8 cellular contexts compared by ENCODE assay signal in the genomic region with DNA sequence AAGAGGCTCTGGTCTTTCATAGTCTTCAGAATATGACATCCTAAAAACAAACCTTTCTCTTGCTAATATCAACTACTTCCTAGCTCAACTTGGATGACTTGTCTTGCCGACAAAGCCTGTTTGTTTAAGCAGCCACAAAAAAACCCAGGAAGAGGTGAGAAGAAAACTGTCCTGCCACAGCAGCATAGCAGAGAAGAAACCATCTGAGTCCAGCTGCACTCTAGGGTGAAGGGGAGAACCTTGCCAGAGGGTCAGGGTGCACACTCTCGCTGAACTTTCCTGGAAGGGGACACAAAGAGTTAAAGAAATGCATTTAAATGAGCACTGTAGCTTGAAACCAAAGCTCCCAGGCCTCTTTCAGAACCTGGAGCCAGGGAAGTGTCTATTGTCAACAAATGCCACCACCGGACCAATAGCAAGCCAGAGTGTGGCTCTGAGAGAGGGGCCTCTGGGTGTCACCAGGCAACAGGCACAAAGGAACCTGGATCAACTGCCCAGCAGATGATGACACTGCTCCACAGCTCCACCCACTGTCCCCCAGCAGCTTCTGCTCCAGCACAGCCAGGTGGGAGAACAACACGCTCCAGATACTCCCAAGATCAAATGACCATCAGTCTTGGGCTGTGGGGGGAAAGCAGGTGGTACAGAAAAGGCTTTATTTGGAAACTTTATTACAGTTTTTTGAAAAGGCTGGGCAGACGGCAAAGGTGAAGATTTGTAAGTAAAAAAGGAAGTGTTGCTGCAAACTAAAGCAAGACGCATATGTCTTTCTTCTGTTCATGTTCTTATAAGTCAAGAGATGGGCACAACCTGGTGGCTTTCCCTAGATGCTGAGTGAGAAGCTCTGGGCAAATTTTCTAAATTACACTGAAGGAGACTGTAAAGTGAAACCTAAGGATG.
DNase-seq lines count a peak whose midpoint lies in the region; ATAC-seq and TF ChIP-seq lines count a peak whose summit lies in the region.

No MANE protein-coding gene starts in this region.

- intact Hi-C loops in sciatic nerve (cut with DNase I), result no loop called here

- peak; percentile 38 for DNase-seq in 8988T
- DNase-seq in NCI-H2196 treated with DMSO at 0.1 percent for 48 hours (lab: John Stamatoyannopoulos, UW; ENCODE audit: unreplicated experiment), result peak; percentile 94
- DNase-seq in erythroblast (lab: John Stamatoyannopoulos, UW), result peak; percentile 15 to 39
- no peak for DNase-seq in stimulated activated effector memory CD8-positive, alpha-beta T cell treated with anti-CD3 and anti-CD28 coated beads, Interleukin-12 subunit alpha, Interleukin-12 subunit beta, amount 100 ng/mL, for 72 hours (ENCODE audit: low spot score in 2 of 2)
- no peak for DNase-seq in sciatic nerve (ENCODE audit: low spot score)
- DNase-seq in ureter (ENCODE audit: low spot score), result no peak

- H3K9me3 Mint-ChIP-seq in stimulated activated effector memory CD8-positive, alpha-beta T cell treated with anti-CD3 and anti-CD28 coated beads, Interleukin-12 subunit alpha, Interleukin-12 subunit beta, amount 100 ng/mL, for 72 hours, result no peaks in the 10 kb centered on the region

- H3K27ac Mint-ChIP-seq in stimulated activated effector memory CD8-positive, alpha-beta T cell treated with anti-CD3 and anti-CD28 coated beads, Interleukin-12 subunit alpha, Interleukin-12 subunit beta, amount 100 ng/mL, for 72 hours, result no peak overlapping the region

- no peaks in the 10 kb centered on the region for H3K4me1 Mint-ChIP-seq in stimulated activated effector memory CD8-positive, alpha-beta T cell treated with anti-CD3 and anti-CD28 coated beads, Interleukin-12 subunit alpha, Interleukin-12 subunit beta, amount 100 ng/mL, for 72 hours

- no peaks in the 10 kb centered on the region for H3K36me3 Mint-ChIP-seq in stimulated activated effector memory CD8-positive, alpha-beta T cell treated with anti-CD3 and anti-CD28 coated beads, Interleukin-12 subunit alpha, Interleukin-12 subunit beta, amount 100 ng/mL, for 72 hours

- ATAC-seq in GM21526 (IDR thresholded peaks at IDR 0.05; ENCODE audit: low FRiP score, unreplicated experiment) (peak; percentile 61), sciatic nerve (no peak), HG02870 (IDR thresholded peaks at IDR 0.05; ENCODE audit: unreplicated experiment) (no peak)
- no peak for ATAC-seq in stimulated activated effector memory CD8-positive, alpha-beta T cell treated with anti-CD3 and anti-CD28 coated beads, Interleukin-12 subunit alpha, Interleukin-12 subunit beta, amount 100 ng/mL, for 72 hours

- TF ChIP-seq POLR2A in erythroblast (IDR thresholded peaks at IDR 0.05; ENCODE audit: low read length), result no peak

- no peak overlapping the region for H3K4me3 Mint-ChIP-seq in stimulated activated effector memory CD8-positive, alpha-beta T cell treated with anti-CD3 and anti-CD28 coated beads, Interleukin-12 subunit alpha, Interleukin-12 subunit beta, amount 100 ng/mL, for 72 hours

Comparison
In these comparisons a context has a peak if more than half of its experiments do, and no peak if none do; other contexts are left out.
1. DNase-seq: peak in 8988T (single experiment), NCI-H2196 treated with DMSO at 0.1 percent for 48 hours (single experiment) and erythroblast (2 of 2); none in stimulated activated effector memory CD8-positive, alpha-beta T cell treated with anti-CD3 and anti-CD28 coated beads, Interleukin-12 subunit alpha, Interleukin-12 subunit beta, amount 100 ng/mL, for 72 hours (0 of 2), sciatic nerve (single experiment) and ureter (single experiment).